In the genomic region with DNA sequence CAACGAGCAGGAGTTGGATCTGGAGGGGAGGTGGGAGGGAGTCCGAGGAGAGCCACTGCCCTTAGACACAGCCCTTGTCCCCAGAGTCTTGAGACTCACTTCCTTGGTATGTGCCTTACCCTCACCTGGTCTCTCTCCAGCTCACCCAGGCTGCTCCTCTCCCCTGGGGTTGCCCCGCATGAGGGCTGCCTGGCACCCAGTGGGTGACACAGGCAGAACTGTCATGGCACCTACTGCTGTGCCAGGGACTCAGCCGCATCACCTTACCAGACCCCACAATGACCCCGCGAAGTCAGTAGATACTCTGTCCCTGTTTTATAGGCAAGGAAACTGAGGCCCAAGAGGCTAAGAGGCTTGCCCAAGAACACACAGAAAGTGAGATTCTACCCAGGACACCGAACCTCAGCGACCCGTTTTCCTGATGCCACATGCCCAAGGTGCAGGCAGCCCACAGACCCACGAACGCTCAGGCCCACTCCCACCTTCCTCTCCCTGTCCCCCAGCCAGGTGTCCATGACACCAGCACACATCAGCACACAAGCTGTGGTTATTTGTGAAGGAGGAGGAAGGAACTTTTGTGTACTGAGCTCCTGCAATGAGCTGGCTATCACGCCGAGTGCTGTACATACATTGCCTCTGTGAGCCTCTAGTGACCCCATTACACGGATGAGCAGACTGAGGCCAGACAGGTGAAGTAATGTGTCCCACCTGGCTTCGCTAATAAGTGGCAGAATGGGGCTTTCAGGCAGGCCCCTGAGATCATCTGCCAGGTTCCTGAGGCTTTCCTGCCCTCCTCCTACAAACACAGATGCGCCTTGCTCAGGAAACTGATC, we compare ENCODE assay signal across 22 cellular contexts.
A peak's percentile ranks its signal among the peaks of the same experiment; 100 is the strongest.
DNase-seq lines count a peak whose midpoint lies in the region; ATAC-seq, FAIRE-seq and TF ChIP-seq lines count a peak whose summit lies in the region.
"Had no signal": no experiment of that assay in that cellular context is flagged by ENCODE, and none has a peak within 500 bp of the region (broad histone marks: within the 10 kb centered on the region; RNA-seq: fewer than 3 reads in every experiment).

No MANE protein-coding gene starts in this region.

- TF ChIP-seq EP300 in K562 (IDR thresholded peaks at IDR 0.05; ENCODE audit: low read length): no peak
- no peak for TF ChIP-seq EP300 in HepG2 (IDR thresholded peaks at IDR 0.05; ENCODE audit: low read depth in 2 of 2, low read length in 2 of 2)
- TF ChIP-seq EP300 in HepG2 (CRISPR knock-in tag; IDR thresholded peaks at IDR 0.05; ENCODE audit: borderline replicate concordance): no peak

- H3K27me3 ChIP-seq in K562 (ENCODE audit: control insufficient read depth in 2 of 2, insufficient read depth in 2 of 2, low read length in 2 of 2) (peaks cover 42 to 67% of the 10 kb centered on the region in 2 experiments), HepG2 (ENCODE audit: control insufficient read depth in 1 of 2, insufficient read depth in 2 of 2, low read length in 2 of 2) (peaks cover 13 to 67% of the 10 kb centered on the region in 2 experiments)

- intact Hi-C loops in K562 (cut with micrococcal nuclease) (loop anchor here (10.0 kb wide), 1 partner anchor 177 kb away; no protein-coding TSS in a partner anchor), HepG2 (cut with micrococcal nuclease; ENCODE audit: unreplicated experiment) (no loop called here), CD14-positive monocyte (cut with micrococcal nuclease) (no loop called here)

- ATAC-seq in activated naive CD8-positive, alpha-beta T cell treated with anti-CD3 and anti-CD28 coated beads, Interleukin-2, amount 10 ng/mL, durations not matched to agents 7 days and 5 days (ENCODE audit: low read depth): no peak
- ATAC-seq in K562 (no peak), HepG2 (no peak), GM21381 (IDR thresholded peaks at IDR 0.05; ENCODE audit: unreplicated experiment) (no peak), GM21515 (IDR thresholded peaks at IDR 0.05; ENCODE audit: unreplicated experiment) (no peak)
- ATAC-seq: activated CD8-positive, alpha-beta T cell treated with anti-CD3 and anti-CD28 coated beads, Interleukin-2, amount 10 ng/mL, durations not matched to agents 7 days and 5 days; Right ventricle myocardium inferior; stimulated activated memory B cell treated with anti-CD40 and anti-IgM and Interleukin-4, amounts not matched to agents 10 μg/mL and 1 μg/mL and 100 μg/mL, for 72 hours had no signal

- no peak overlapping the region for H2AFZ ChIP-seq in K562 (ENCODE audit: low read depth, low read length)
- H2AFZ ChIP-seq in HepG2 (ENCODE audit: low read length): no peak overlapping the region

- CTCF ChIA-PET in K562 (lab: Yijun Ruan, JAX; ENCODE audit: low intra/inter-chr PET ratio) (interaction anchor here (0.6 kb wide), 1 partner anchor 35 kb away, joined by 3 read pairs; no protein-coding TSS in a partner anchor), HepG2 (lab: Yijun Ruan, JAX; ENCODE audit: low intra/inter-chr PET ratio, low total read pairs) (no interaction called here)

- H3K36me3 ChIP-seq in K562 (ENCODE audit: control insufficient read depth, insufficient read depth, low read length) (no peaks in the 10 kb centered on the region), HepG2 (replicated peaks in 1 of 2; ENCODE audit: control insufficient read depth in 1 of 2, insufficient read depth in 2 of 2, low read length in 2 of 2) (no peaks in the 10 kb centered on the region)
- H3K36me3 ChIP-seq: thoracic aorta had no signal

- no peaks in the 10 kb centered on the region for H3K4me1 Mint-ChIP-seq in activated naive CD8-positive, alpha-beta T cell treated with anti-CD3 and anti-CD28 coated beads, Interleukin-2, amount 10 ng/mL, durations not matched to agents 7 days and 5 days
- peaks cover 5% of the 10 kb centered on the region for H3K4me1 Mint-ChIP-seq in activated naive CD8-positive, alpha-beta T cell treated with anti-CD3 and anti-CD28 coated beads for 36 hours
- peaks cover 5% of the 10 kb centered on the region for H3K4me1 Mint-ChIP-seq in CD14-positive monocyte
- H3K4me1 Mint-ChIP-seq: stimulated activated memory B cell treated with anti-CD40 and anti-IgM and Interleukin-4, amounts not matched to agents 10 μg/mL and 1 μg/mL and 100 μg/mL, for 72 hours had no signal

- H3K9ac ChIP-seq in K562 (ENCODE audit: insufficient read depth in 1 of 2, low read depth in 2 of 2, low read length in 2 of 2) (no peak overlapping the region), HepG2 (ENCODE audit: insufficient read depth, low read depth, low read length) (no peak overlapping the region)

- H3K4me2 ChIP-seq in K562 (ENCODE audit: insufficient read depth, low read length): no peak overlapping the region
- H3K4me2 ChIP-seq in HepG2 (ENCODE audit: low read depth, low read length): no peak overlapping the region
- H3K4me2 ChIP-seq: smooth muscle cell had no signal

- no peaks in the 10 kb centered on the region for H3K9me1 ChIP-seq in K562 (ENCODE audit: control insufficient read depth, insufficient read depth, low read length)

- WGBS in K562 (ENCODE audit: insufficient coverage, low coverage, missing lambda C conversion rate): under 1% methylated on average over 16 of the region's 16 CpGs
- 38% methylated on average over 14 of the region's 16 CpGs for WGBS in HepG2 (ENCODE audit: low lambda C conversion rate)

- POLR2A ChIA-PET in activated naive CD8-positive, alpha-beta T cell treated with anti-CD3 and anti-CD28 coated beads, Interleukin-2, amount 10 ng/mL, durations not matched to agents 7 days and 5 days (lab: Charles Lee): no interaction called here
- POLR2A ChIA-PET in K562 (lab: Yijun Ruan, JAX) (interaction anchor here (0.6 kb wide), 1 partner anchor 18 kb away, joined by 3 read pairs; no protein-coding TSS in a partner anchor), HepG2 (lab: Yijun Ruan, JAX) (no interaction called here)

- FAIRE-seq in K562 (lab: Jason Lieb, UNC): no peak
- FAIRE-seq in HepG2 (lab: Jason Lieb, UNC): no peak
- FAIRE-seq: GM12891 had no signal

- TF ChIP-seq RAD21 in K562 (CRISPR knock-in tag; conservative IDR thresholded peaks at IDR 0.05 in 1 of 2, IDR thresholded peaks at IDR 0.05 in 1 of 2): no peak
- TF ChIP-seq RAD21 in HepG2 (CRISPR knock-in tag; IDR thresholded peaks at IDR 0.05): no peak

- TF ChIP-seq CTCF in K562 (IDR thresholded peaks at IDR 0.05 in 2 of 3, conservative IDR thresholded peaks at IDR 0.05 in 1 of 3; ENCODE audit: insufficient read depth in 2 of 3, low read depth in 1 of 3, low read length in 3 of 3) (no peak), HepG2 (CRISPR knock-in tag; IDR thresholded peaks at IDR 0.05) (no peak), CD14-positive monocyte (IDR thresholded peaks at IDR 0.05) (no peak)

- in situ Hi-C loops in K562 (cut with MboI) (no loop called here), HepG2 (cut with HindIII; ENCODE audit: extremely low pct_ligation_motif_present, low pct_unique_long_range_greater_than_20kb) (no loop called here)

- H3K27ac ChIP-seq in K562 (ENCODE audit: extremely low read depth, low read depth, low read length) (no peak overlapping the region; the same call in 2 of the 3 replicates), HepG2 (ENCODE audit: extremely low read length, insufficient read depth, low read length) (no peak overlapping the region)
- H3K27ac ChIP-seq: dorsolateral prefrontal cortex, thoracic aorta had no signal

- H3K4me1 ChIP-seq in K562 (replicated peaks in 1 of 2; ENCODE audit: control insufficient read depth in 2 of 2, insufficient read depth in 2 of 2, low read length in 2 of 2): peaks cover 0 to 6% of the 10 kb centered on the region in 2 experiments; a peak in 2 of 5 replicates
- peaks cover 6% of the 10 kb centered on the region for H3K4me1 ChIP-seq in HepG2 (ENCODE audit: insufficient read depth, low read length)

- peaks cover 39% of the 10 kb centered on the region for H3K27me3 Mint-ChIP-seq in activated naive CD8-positive, alpha-beta T cell treated with anti-CD3 and anti-CD28 coated beads, Interleukin-2, amount 10 ng/mL, durations not matched to agents 7 days and 5 days
- peaks cover 24% of the 10 kb centered on the region for H3K27me3 Mint-ChIP-seq in activated naive CD8-positive, alpha-beta T cell treated with anti-CD3 and anti-CD28 coated beads for 36 hours
- peaks cover 35 to 49% (median 39%) of the 10 kb centered on the region in 3 donors for H3K27me3 Mint-ChIP-seq in CD14-positive monocyte (ENCODE audit: low read depth in 3 of 3)

- H3K4me3 Mint-ChIP-seq in activated naive CD8-positive, alpha-beta T cell treated with anti-CD3 and anti-CD28 coated beads, Interleukin-2, amount 10 ng/mL, durations not matched to agents 7 days and 5 days: no peak overlapping the region
- no peak overlapping the region for H3K4me3 Mint-ChIP-seq in activated naive CD8-positive, alpha-beta T cell treated with anti-CD3 and anti-CD28 coated beads for 36 hours
- H3K4me3 Mint-ChIP-seq in CD14-positive monocyte: peak overlapping the region in 1 of 2 donors; percentile 26
- H3K4me3 Mint-ChIP-seq: activated CD8-positive, alpha-beta T cell treated with anti-CD3 and anti-CD28 coated beads, Interleukin-2, amount 10 ng/mL, durations not matched to agents 7 days and 5 days; activated naive CD4-positive, alpha-beta T cell treated with anti-CD3 and anti-CD28 coated beads for 36 hours; stimulated activated memory B cell treated with anti-CD40 and anti-IgM and Interleukin-4, amounts not matched to agents 10 μg/mL and 1 μg/mL and 100 μg/mL, for 72 hours had no signal

- H3K36me3 Mint-ChIP-seq in activated naive CD8-positive, alpha-beta T cell treated with anti-CD3 and anti-CD28 coated beads, Interleukin-2, amount 10 ng/mL, durations not matched to agents 7 days and 5 days: no peaks in the 10 kb centered on the region
- H3K36me3 Mint-ChIP-seq in activated naive CD8-positive, alpha-beta T cell treated with anti-CD3 and anti-CD28 coated beads for 36 hours: no peaks in the 10 kb centered on the region
- no peaks in the 10 kb centered on the region for H3K36me3 Mint-ChIP-seq in CD14-positive monocyte
- H3K36me3 Mint-ChIP-seq: stimulated activated memory B cell treated with anti-CD40 and anti-IgM and Interleukin-4, amounts not matched to agents 10 μg/mL and 1 μg/mL and 100 μg/mL, for 72 hours had no signal

- H4K20me1 ChIP-seq in K562 (replicated peaks; ENCODE audit: control insufficient read depth, insufficient read depth, low read length) (peaks cover 17% of the 10 kb centered on the region), HepG2 (ENCODE audit: insufficient read depth, low read length) (no peaks in the 10 kb centered on the region; the same call in 1 of the 2 replicates)

- H3K27ac Mint-ChIP-seq in activated naive CD8-positive, alpha-beta T cell treated with anti-CD3 and anti-CD28 coated beads, Interleukin-2, amount 10 ng/mL, durations not matched to agents 7 days and 5 days: no peak overlapping the region
- no peak overlapping the region for H3K27ac Mint-ChIP-seq in activated naive CD8-positive, alpha-beta T cell treated with anti-CD3 and anti-CD28 coated beads for 36 hours
- H3K27ac Mint-ChIP-seq in CD14-positive monocyte: no peak overlapping the region
- H3K27ac Mint-ChIP-seq: activated CD8-positive, alpha-beta T cell treated with anti-CD3 and anti-CD28 coated beads, Interleukin-2, amount 10 ng/mL, durations not matched to agents 7 days and 5 days; activated naive CD4-positive, alpha-beta T cell treated with anti-CD3 and anti-CD28 coated beads for 36 hours; stimulated activated memory B cell treated with anti-CD40 and anti-IgM and Interleukin-4, amounts not matched to agents 10 μg/mL and 1 μg/mL and 100 μg/mL, for 72 hours had no signal

- peak; percentile 18 for DNase-seq in activated naive CD8-positive, alpha-beta T cell treated with anti-CD3 and anti-CD28 coated beads, Interleukin-2, amount 10 ng/mL, durations not matched to agents 7 days and 5 days
- no peak for DNase-seq in activated naive CD8-positive, alpha-beta T cell treated with anti-CD3 and anti-CD28 coated beads for 36 hours
- DNase-seq in K562 (ENCODE audit: extremely low read depth in 1 of 4, low spot score in 3 of 4): no peak
- DNase-seq in HepG2 (ENCODE audit: low spot score): no peak
- DNase-seq in ureter (ENCODE audit: low spot score): peak; percentile 27
- no peak for DNase-seq in CD14-positive monocyte (ENCODE audit: low spot score)
- DNase-seq: activated CD4-positive, CD25-positive, alpha-beta regulatory T cell; activated CD8-positive, alpha-beta T cell treated with anti-CD3 and anti-CD28 coated beads, Interleukin-2, amount 10 ng/mL, durations not matched to agents 7 days and 5 days; activated naive CD4-positive, alpha-beta T cell treated with anti-CD3 and anti-CD28 coated beads for 36 hours; activated T-cell treated with anti-CD3 and anti-CD28 coated beads, Interleukin-2, amount 50 U/mL, for 48 hours; C1 segment of cervical spinal cord; mesenchymal stem cell; NCI-H2081; T1000 had no signal

- no peaks in the 10 kb centered on the region for H3K79me2 ChIP-seq in K562 (ENCODE audit: control insufficient read depth, insufficient read depth, low read length)
- H3K79me2 ChIP-seq in HepG2 (ENCODE audit: insufficient read depth, low read length): no peaks in the 10 kb centered on the region

- no peaks in the 10 kb centered on the region for H3K9me3 Mint-ChIP-seq in activated naive CD8-positive, alpha-beta T cell treated with anti-CD3 and anti-CD28 coated beads, Interleukin-2, amount 10 ng/mL, durations not matched to agents 7 days and 5 days
- no peaks in the 10 kb centered on the region for H3K9me3 Mint-ChIP-seq in activated naive CD8-positive, alpha-beta T cell treated with anti-CD3 and anti-CD28 coated beads for 36 hours
- peaks cover 0 to 15% (median 3%) of the 10 kb centered on the region in 7 donors for H3K9me3 Mint-ChIP-seq in CD14-positive monocyte
- H3K9me3 Mint-ChIP-seq: activated naive CD4-positive, alpha-beta T cell treated with anti-CD3 and anti-CD28 coated beads for 36 hours; stimulated activated memory B cell treated with anti-CD40 and anti-IgM and Interleukin-4, amounts not matched to agents 10 μg/mL and 1 μg/mL and 100 μg/mL, for 72 hours had no signal

- H3K9me3 ChIP-seq in K562 (replicated peaks; ENCODE audit: control insufficient read depth, insufficient read depth, low read depth, low read length) (no peaks in the 10 kb centered on the region), HepG2 (ENCODE audit: low read length) (no peaks in the 10 kb centered on the region)
- H3K9me3 ChIP-seq: thoracic aorta had no signal

- H3K4me3 ChIP-seq in K562: no peak overlapping the region
- no peak overlapping the region for H3K4me3 ChIP-seq in HepG2 (replicated peaks in 1 of 3; ENCODE audit: insufficient read depth in 1 of 3, low read depth in 2 of 3, low read length in 3 of 3)
- H3K4me3 ChIP-seq: dorsolateral prefrontal cortex, smooth muscle cell, thoracic aorta had no signal

- TF ChIP-seq POLR2A in K562 (conservative IDR thresholded peaks at IDR 0.05) (no peak), HepG2 (IDR thresholded peaks at IDR 0.05; ENCODE audit: insufficient read depth in 1 of 2, low read depth in 2 of 2, low read length in 2 of 2) (no peak)

- BruUV-seq in K562 (replicated peaks; lab: Mats Ljungman, UMichigan) (no TSS peak), HepG2 (replicated peaks; lab: Mats Ljungman, UMichigan) (no TSS peak)

Comparison
In these comparisons a context has a peak if more than half of its experiments do, and no peak if none do; other contexts are left out.
1. DNase-seq: peak in activated naive CD8-positive, alpha-beta T cell treated with anti-CD3 and anti-CD28 coated beads, Interleukin-2, amount 10 ng/mL, durations not matched to agents 7 days and 5 days (single experiment) and ureter (single experiment); none in activated naive CD8-positive, alpha-beta T cell treated with anti-CD3 and anti-CD28 coated beads for 36 hours (single experiment), K562 (0 of 4), HepG2 (single experiment) and CD14-positive monocyte (single experiment).